ENCODE assay signal across 24 cellular contexts in the genomic region with DNA sequence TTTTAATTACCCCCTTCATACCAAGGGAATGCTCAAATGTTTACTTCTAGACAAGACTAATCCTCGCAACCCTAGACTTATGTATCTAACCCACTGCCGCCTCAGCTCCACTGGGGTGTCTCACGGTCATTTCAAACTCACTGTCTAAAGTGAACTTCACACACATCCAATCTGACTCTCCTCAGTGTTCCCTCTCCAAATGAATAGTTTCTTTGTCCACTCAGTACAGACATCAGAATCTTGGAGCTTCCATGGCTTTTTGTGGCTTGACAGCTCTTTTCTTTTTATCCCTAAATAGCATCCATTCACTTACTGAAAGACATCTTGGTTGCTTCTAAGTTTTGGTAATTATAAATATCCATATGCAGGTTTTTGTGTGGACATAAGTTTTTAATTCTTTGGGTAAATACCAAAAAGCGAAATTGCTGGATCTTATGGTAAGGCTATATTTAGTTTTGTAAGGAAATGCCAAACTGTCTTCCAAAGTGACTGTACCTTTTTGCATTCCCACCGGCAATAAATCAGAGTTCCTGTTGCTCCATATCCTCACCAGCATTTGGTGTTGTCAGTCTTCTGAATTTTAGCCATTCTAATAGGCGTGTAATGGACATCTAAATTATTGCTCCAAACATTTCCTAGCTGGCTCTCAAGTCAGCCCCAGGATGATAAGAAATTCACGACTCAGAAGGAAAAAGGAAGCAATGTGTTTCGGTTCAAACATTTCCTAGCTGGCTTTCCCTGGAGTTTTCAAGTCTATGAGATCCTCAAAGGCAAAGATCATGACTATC.
"Had no signal": no experiment of that assay in that cellular context is flagged by ENCODE, and none has a peak within 500 bp of the region (broad histone marks: within the 10 kb centered on the region; RNA-seq: fewer than 3 reads in every experiment).

No MANE protein-coding gene starts in this region.

- H2AFZ ChIP-seq: neural progenitor cell had no signal

- H3K36me3 Mint-ChIP-seq: activated naive CD4-positive, alpha-beta T cell treated with anti-CD3 and anti-CD28 coated beads, Interleukin-2, amount 10 ng/mL, durations not matched to agents 7 days and 5 days had no signal

- DNase-seq: activated CD4-positive, alpha-beta memory T cell treated with anti-CD3 and anti-CD28 coated beads, Interleukin-2, amount 10 ng/mL, durations not matched to agents 7 days and 5 days; activated CD4-positive, alpha-beta T cell treated with anti-CD3 and anti-CD28 coated beads, Interleukin-2, amount 10 ng/mL, durations not matched to agents 24 days and 14 days; activated effector memory CD4-positive, alpha-beta T cell treated with anti-CD3 and anti-CD28 coated beads, Interleukin-2, amount 50 U/mL, for 16 hours; activated naive CD4-positive, alpha-beta T cell treated with anti-CD3 and anti-CD28 coated beads, Interleukin-2, amount 10 ng/mL, durations not matched to agents 7 days and 5 days; activated naive CD8-positive, alpha-beta T cell treated with anti-CD3 and anti-CD28 coated beads, Interleukin-2, amount 50 U/mL, for 24 hours; activated T-cell treated with anti-CD3 and anti-CD28 coated beads, Interleukin-2, amount 50 U/mL, for 72 hours; brain microvascular endothelial cell; caudate nucleus; dermis blood vessel endothelial cell; effector memory CD4-positive, alpha-beta T cell; gastrocnemius medialis; mesenchymal stem cell; mucosa of descending colon; naive B cell; stimulated activated CD4-positive, alpha-beta T cell treated with anti-CD3 and anti-CD28 coated beads, Interleukin-12 subunit alpha, Interleukin-12 subunit beta, amount 100 ng/mL, for 4 hours; T-cell had no signal

- H3K9me3 ChIP-seq: gastrocnemius medialis, mucosa of descending colon, tibial nerve had no signal

- H3K27ac Mint-ChIP-seq: activated CD4-positive, alpha-beta memory T cell treated with anti-CD3 and anti-CD28 coated beads, Interleukin-2, amount 10 ng/mL, durations not matched to agents 7 days and 5 days; activated CD4-positive, alpha-beta T cell treated with anti-CD3 and anti-CD28 coated beads, Interleukin-2, amount 10 ng/mL, durations not matched to agents 24 days and 14 days; activated naive CD4-positive, alpha-beta T cell treated with anti-CD3 and anti-CD28 coated beads, Interleukin-2, amount 10 ng/mL, durations not matched to agents 7 days and 5 days; activated naive CD8-positive, alpha-beta T cell treated with anti-CD3 and anti-CD28 coated beads, Interleukin-2, amount 50 U/mL, for 24 hours; activated T-cell treated with anti-CD3 and anti-CD28 coated beads, Interleukin-2, amount 50 U/mL, for 72 hours; neural progenitor cell; stimulated activated naive CD8-positive, alpha-beta T cell treated with anti-CD3 and anti-CD28 coated beads, Interleukin-15, Interleukin-2, amounts not matched to agents 100 ng/mL and 50 ng/mL, for 24 hours; T-cell; T-helper 2 cell treated with Interferon-gamma antibody and Interleukin-4, amounts not matched to agents 5 μg/mL and 100 μg/mL, for 36 hours had no signal

- H3K27ac ChIP-seq: brain microvascular endothelial cell, gastrocnemius medialis, neural progenitor cell, tibial nerve, VCaP had no signal

- H3K4me1 Mint-ChIP-seq: activated naive CD8-positive, alpha-beta T cell treated with anti-CD3 and anti-CD28 coated beads, Interleukin-2, amount 50 U/mL, for 24 hours; naive B cell; neural progenitor cell had no signal

- H3K4me1 ChIP-seq: neural progenitor cell, tibial nerve had no signal

- H3K4me2 ChIP-seq: neural progenitor cell had no signal

- H3K4me3 ChIP-seq: gastrocnemius medialis, mucosa of descending colon, neural progenitor cell, tibial nerve had no signal

- H3K27me3 Mint-ChIP-seq: activated CD4-positive, alpha-beta memory T cell treated with anti-CD3 and anti-CD28 coated beads, Interleukin-2, amount 10 ng/mL, durations not matched to agents 7 days and 5 days; activated CD4-positive, alpha-beta T cell treated with anti-CD3 and anti-CD28 coated beads, Interleukin-2, amount 10 ng/mL, durations not matched to agents 24 days and 14 days; activated naive CD4-positive, alpha-beta T cell treated with anti-CD3 and anti-CD28 coated beads, Interleukin-2, amount 10 ng/mL, durations not matched to agents 7 days and 5 days; activated naive CD8-positive, alpha-beta T cell treated with anti-CD3 and anti-CD28 coated beads, Interleukin-2, amount 50 U/mL, for 24 hours; naive B cell; stimulated activated naive CD8-positive, alpha-beta T cell treated with anti-CD3 and anti-CD28 coated beads, Interleukin-15, Interleukin-2, amounts not matched to agents 100 ng/mL and 50 ng/mL, for 24 hours; T-cell had no signal

- H3K4me3 Mint-ChIP-seq: activated CD4-positive, alpha-beta memory T cell treated with anti-CD3 and anti-CD28 coated beads, Interleukin-2, amount 10 ng/mL, durations not matched to agents 7 days and 5 days; activated CD4-positive, alpha-beta T cell treated with anti-CD3 and anti-CD28 coated beads, Interleukin-2, amount 10 ng/mL, durations not matched to agents 24 days and 14 days; activated naive CD4-positive, alpha-beta T cell treated with anti-CD3 and anti-CD28 coated beads, Interleukin-2, amount 10 ng/mL, durations not matched to agents 7 days and 5 days; activated naive CD8-positive, alpha-beta T cell treated with anti-CD3 and anti-CD28 coated beads, Interleukin-2, amount 50 U/mL, for 24 hours; activated T-cell treated with anti-CD3 and anti-CD28 coated beads, Interleukin-2, amount 50 U/mL, for 72 hours; naive B cell; neural progenitor cell; stimulated activated naive CD8-positive, alpha-beta T cell treated with anti-CD3 and anti-CD28 coated beads, Interleukin-15, Interleukin-2, amounts not matched to agents 100 ng/mL and 50 ng/mL, for 24 hours; T-cell; T-helper 2 cell treated with Interferon-gamma antibody and Interleukin-4, amounts not matched to agents 5 μg/mL and 100 μg/mL, for 36 hours had no signal

- H3K9me3 Mint-ChIP-seq: activated CD4-positive, alpha-beta memory T cell treated with anti-CD3 and anti-CD28 coated beads, Interleukin-2, amount 10 ng/mL, durations not matched to agents 7 days and 5 days; activated CD4-positive, alpha-beta T cell treated with anti-CD3 and anti-CD28 coated beads, Interleukin-2, amount 10 ng/mL, durations not matched to agents 24 days and 14 days; activated naive CD4-positive, alpha-beta T cell treated with anti-CD3 and anti-CD28 coated beads, Interleukin-2, amount 10 ng/mL, durations not matched to agents 7 days and 5 days; activated naive CD8-positive, alpha-beta T cell treated with anti-CD3 and anti-CD28 coated beads, Interleukin-2, amount 50 U/mL, for 24 hours; activated T-cell treated with anti-CD3 and anti-CD28 coated beads, Interleukin-2, amount 50 U/mL, for 72 hours; naive B cell; neural progenitor cell; stimulated activated naive CD8-positive, alpha-beta T cell treated with anti-CD3 and anti-CD28 coated beads, Interleukin-15, Interleukin-2, amounts not matched to agents 100 ng/mL and 50 ng/mL, for 24 hours; T-cell; T-helper 2 cell treated with Interferon-gamma antibody and Interleukin-4, amounts not matched to agents 5 μg/mL and 100 μg/mL, for 36 hours had no signal

- H3K27me3 ChIP-seq: brain microvascular endothelial cell, gastrocnemius medialis, neural progenitor cell, tibial nerve had no signal

- ATAC-seq: activated CD4-positive, CD25-positive, alpha-beta regulatory T cell treated with anti-CD3 and anti-CD28 coated beads, Interleukin-2, amount 50 U/mL, for 24 hours; activated naive CD8-positive, alpha-beta T cell treated with anti-CD3 and anti-CD28 coated beads, Interleukin-2, amount 50 U/mL, for 24 hours; activated T-cell treated with anti-CD3 and anti-CD28 coated beads, Interleukin-2, amount 50 U/mL, for 72 hours; esophagus mucosa; gastrocnemius medialis; mucosa of descending colon; T-cell had no signal

- FAIRE-seq: islet of Langerhans had no signal

- H3K36me3 ChIP-seq: neural progenitor cell had no signal

- H3K9ac ChIP-seq: neural progenitor cell had no signal
